In genomic region chr11:122140535-122140934, GRCh38 we compare ENCODE assay signal across 14 cellular contexts. TPM values are rescaled to one million over a fixed set of nuclear protein-coding genes. Genes with fewer than 3 reads are reported as not detected.
DNase-seq lines count a peak whose midpoint lies in the region; ATAC-seq, FAIRE-seq and TF ChIP-seq lines count a peak whose summit lies in the region.
"Had no signal": no experiment of that assay in that cellular context is flagged by ENCODE, and none has a peak within 500 bp of the region (broad histone marks: within the 10 kb centered on the region; RNA-seq: fewer than 3 reads in every experiment).

No MANE protein-coding gene starts in this region.

- TF ChIP-seq CTCF in transverse colon (IDR thresholded peaks at IDR 0.05): no peak

- H3K27ac ChIP-seq in mesenchymal stem cell (ENCODE audit: low read length, poor library complexity, severe bottlenecking): peak overlapping the region; percentile 60
- H3K27ac ChIP-seq in transverse colon: no peak overlapping the region
- H3K27ac ChIP-seq: cardiac muscle cell had no signal

- no peak overlapping the region for H3K18ac ChIP-seq in mesenchymal stem cell (ENCODE audit: low read depth in 1 of 2, low read length in 2 of 2)

- no peak for TF ChIP-seq EP300 in transverse colon (IDR thresholded peaks at IDR 0.05; ENCODE audit: low read depth)

- peak overlapping the region; percentile 57 for H3K9ac ChIP-seq in mesenchymal stem cell (ENCODE audit: low read length)

- no peaks in the 10 kb centered on the region for H3K79me1 ChIP-seq in mesenchymal stem cell (replicated peaks; ENCODE audit: low read length, poor library complexity, severe bottlenecking)

- H2BK12ac ChIP-seq in mesenchymal stem cell (ENCODE audit: low read length in 2 of 2): peak overlapping the region in 1 of 2 experiments; percentile 72

- H3K4me2 ChIP-seq in mesenchymal stem cell (ENCODE audit: low read length, poor library complexity, severe bottlenecking): no peak overlapping the region

- no peak overlapping the region for H2BK15ac ChIP-seq in mesenchymal stem cell (ENCODE audit: low read depth, poor library complexity, severe bottlenecking)

- no peak for TF ChIP-seq POLR2A in transverse colon (IDR thresholded peaks at IDR 0.05)

- POLR2A ChIA-PET in HEK293T (lab: Yijun Ruan, JAX): no interaction called here

- H3K23ac ChIP-seq in mesenchymal stem cell (ENCODE audit: low read length in 2 of 2): no peak overlapping the region

- H3K27me3 ChIP-seq in mesenchymal stem cell (ENCODE audit: control insufficient read depth in 1 of 2, insufficient read depth in 1 of 2, low read length in 2 of 2): no peaks in the 10 kb centered on the region
- H3K27me3 ChIP-seq in transverse colon: no peaks in the 10 kb centered on the region
- H3K27me3 ChIP-seq: cardiac muscle cell had no signal

- H3K9me3 ChIP-seq in mesenchymal stem cell (ENCODE audit: control insufficient read depth, low read length) (no peaks in the 10 kb centered on the region), transverse colon (no peaks in the 10 kb centered on the region)

- CTCF ChIA-PET in HEK293T (lab: Yijun Ruan, JAX): no interaction called here

- H2AFZ ChIP-seq in mesenchymal stem cell (ENCODE audit: low read depth, low read length): no peak overlapping the region

- H2BK120ac ChIP-seq in mesenchymal stem cell (ENCODE audit: low read depth, low read length): no peak overlapping the region

- no peak overlapping the region for H2AK5ac ChIP-seq in mesenchymal stem cell (ENCODE audit: low read length, severe bottlenecking)

- DNase-seq in ELR (ENCODE audit: low read depth) (peak; percentile 94), RCC 7860 (ENCODE audit: low spot score) (peak; percentile 75), dermis blood vessel endothelial cell (peak; percentile 46), mesenchymal stem cell (peak; percentile 52), transverse colon (no peak), left cardiac atrium (no peak), HEK293T (ENCODE audit: extremely low spot score) (no peak)
- DNase-seq: activated CD4-positive, alpha-beta T cell treated with anti-CD3 and anti-CD28 coated beads, Interleukin-2, amount 50 U/mL, for 4 hours; CD4-positive, CD25-positive, alpha-beta regulatory T cell; T-helper 2 cell had no signal

- H3K4me1 ChIP-seq in mesenchymal stem cell (ENCODE audit: control insufficient read depth, insufficient read depth, low read depth, low read length) (peaks cover 4% of the 10 kb centered on the region), transverse colon (no peaks in the 10 kb centered on the region)

- no peak overlapping the region for H2BK5ac ChIP-seq in mesenchymal stem cell (ENCODE audit: low read depth, low read length, poor library complexity, severe bottlenecking)

- H3K36me3 ChIP-seq in mesenchymal stem cell (ENCODE audit: control insufficient read depth in 1 of 2, insufficient read depth in 2 of 2, low read depth in 1 of 2, low read length in 2 of 2) (peaks cover 0 to 54% of the 10 kb centered on the region in 2 experiments), transverse colon (no peaks in the 10 kb centered on the region)
- H3K36me3 ChIP-seq: cardiac muscle cell had no signal

- in situ Hi-C loops in transverse colon (cut with MboI; ENCODE audit: low pct_ligation_motif_present in 1 of 4, low pct_unique_long_range_greater_than_20kb in 1 of 4, low sequenced_read_pairs in 3 of 4): no loop called here

- H3K4ac ChIP-seq in mesenchymal stem cell (ENCODE audit: low read depth in 1 of 2, low read length in 2 of 2): no peak overlapping the region

- ATAC-seq in HG02884 (IDR thresholded peaks at IDR 0.05; ENCODE audit: unreplicated experiment) (no peak), left cardiac atrium (no peak)

- peak; percentile 69 for FAIRE-seq in RCC 7860 (lab: Jason Lieb, UNC)

- H4K91ac ChIP-seq in mesenchymal stem cell (ENCODE audit: low read length): no peak overlapping the region

- H3K14ac ChIP-seq in mesenchymal stem cell (ENCODE audit: low read length in 2 of 2): no peak overlapping the region

- 58% methylated on average over 2 of the region's 2 CpGs for WGBS in mesenchymal stem cell
- WGBS in transverse colon (ENCODE audit: low coverage in 1 of 2), 2 donors: 36 to 40% methylated on average over 2 of the region's 2 CpGs

- H3K4me3 ChIP-seq in mesenchymal stem cell (ENCODE audit: insufficient read depth in 1 of 2, low read depth in 1 of 2, low read length in 2 of 2): no peak overlapping the region
- no peak overlapping the region for H3K4me3 ChIP-seq in transverse colon
- H3K4me3 ChIP-seq: cardiac muscle cell had no signal

- intact Hi-C loops in transverse colon (cut with DNase I; ENCODE audit: low total_unique reads): no loop called here
- intact Hi-C loops in left cardiac atrium (cut with DNase I): no loop called here

- H4K8ac ChIP-seq in mesenchymal stem cell (ENCODE audit: low read length): no peak overlapping the region

TF ChIP-seq in HEK293T, 16 proteins besides CTCF, POLR2A, EP300 and RAD21:
- TF ChIP-seq BHLHE40 (IDR thresholded peaks at IDR 0.05; ENCODE audit: borderline replicate concordance) (no peak), L3MBTL2 (conservative IDR thresholded peaks at IDR 0.05) (no peak), FOXA1 (IDR thresholded peaks at IDR 0.05) (no peak), SUZ12 (IDR thresholded peaks at IDR 0.05) (no peak), TARDBP (IDR thresholded peaks at IDR 0.05) (no peak)

RNA-seq across cellular contexts. Expression of gene BLID, which starts 24.5 kb away (rescaled TPM):
- 0.79 TPM in 1 of 2 replicates, not detected in the other for total RNA-seq in dermis blood vessel endothelial cell
- polyA plus RNA-seq in mesenchymal stem cell (2013, experiment 1 of 2): not detected
- not detected for polyA plus RNA-seq in mesenchymal stem cell (2013, experiment 2 of 2)
- total RNA-seq in transverse colon: not detected
- under 1 TPM; 0.35 to 0.68 TPM for total RNA-seq in left cardiac atrium
- total RNA-seq: activated T-helper 2 cell treated with anti-CD3 and anti-CD28 coated beads, Interferon-gamma antibody, Interleukin-2, Interleukin-4, amounts not matched to agents 10 μg/mL and 5 μg/mL and 100 μg/mL, durations not matched to agents 14 hours and 24 hours and 36 hours; CD4-positive, CD25-positive, alpha-beta regulatory T cell had no signal
- polyA plus RNA-seq: CD4-positive, CD25-positive, alpha-beta regulatory T cell; esophagus had no signal

Comparison
In these comparisons a context has a peak if more than half of its experiments do, and no peak if none do; other contexts are left out.
1. DNase-seq: peak in ELR (single experiment), RCC 7860 (single experiment), dermis blood vessel endothelial cell (single experiment) and mesenchymal stem cell (single experiment); none in transverse colon (single experiment), left cardiac atrium (single experiment) and HEK293T (single experiment).